ENCODE assay signal across 1 cellular context in genomic region chr6:29336269-29336668, GRCh38.
A peak's percentile ranks its signal among the peaks of the same experiment; 100 is the strongest.
TF ChIP-seq lines count a peak whose summit lies in the region.

No MANE protein-coding gene starts in this region.

TF ChIP-seq in K562, 482 proteins besides CTCF, POLR2A, EP300 and RAD21:
- TF ChIP-seq NR2C2 (CRISPR knock-in tag; IDR thresholded peaks at IDR 0.05), result no peak
- TF ChIP-seq NR2C2 (tag; IDR thresholded peaks at IDR 0.05), result no peak
- TF ChIP-seq SPI1 (IDR thresholded peaks at IDR 0.05; ENCODE audit: borderline replicate concordance, low read depth, low read length), result peak; percentile 87
- TF ChIP-seq ETV5 (CRISPR knock-in tag; IDR thresholded peaks at IDR 0.05; ENCODE audit: low read depth), result no peak
